In the genomic region with DNA sequence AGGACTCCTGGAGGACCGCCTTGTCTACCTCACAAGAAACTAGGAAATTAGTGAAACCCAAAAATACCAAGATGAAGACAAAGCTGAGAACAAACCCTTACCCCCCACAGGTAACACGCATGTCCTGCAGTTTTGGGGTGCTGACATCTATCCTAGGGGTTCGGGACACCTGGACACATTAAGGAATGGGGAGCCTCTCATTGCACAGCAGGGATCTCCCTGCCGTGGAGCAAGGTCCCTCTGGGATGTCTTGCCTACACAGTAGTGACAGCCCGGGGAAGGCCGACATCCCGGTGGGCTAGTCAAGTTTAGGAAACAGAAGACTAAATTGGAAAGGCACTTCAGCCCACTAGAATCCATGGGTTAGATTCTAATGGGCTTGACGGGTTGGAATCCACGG, we compare ENCODE assay signal across 29 cellular contexts. TPM values are rescaled to one million over a fixed set of nuclear protein-coding genes. Genes with fewer than 3 reads are reported as not detected.
"Had no signal": no experiment of that assay in that cellular context is flagged by ENCODE, and none has a peak within 500 bp of the region (broad histone marks: within the 10 kb centered on the region; RNA-seq: fewer than 3 reads in every experiment).

No MANE protein-coding gene starts in this region.

- H3K36me3 Mint-ChIP-seq: activated naive CD8-positive, alpha-beta T cell; WTC11 had no signal

- H3K4me3 ChIP-seq: cardiac muscle cell, esophagus squamous epithelium, gastroesophageal sphincter had no signal

- H3K36me3 ChIP-seq: cardiac muscle cell, gastroesophageal sphincter had no signal

- H3K27ac Mint-ChIP-seq: activated CD4-positive, alpha-beta memory T cell treated with anti-CD3 and anti-CD28 coated beads, Interleukin-2, amount 10 ng/mL, durations not matched to agents 7 days and 5 days; activated CD4-positive, alpha-beta T cell treated with anti-CD3 and anti-CD28 coated beads, Interleukin-2, amount 10 ng/mL, durations not matched to agents 7 days and 5 days; activated naive CD8-positive, alpha-beta T cell; activated T-cell treated with anti-CD3 and anti-CD28 coated beads, Interleukin-2, amount 50 U/mL, for 24 hours; activated T-cell treated with anti-CD3 and anti-CD28 coated beads, Interleukin-2, amount 50 U/mL, for 72 hours; WTC11 had no signal

- DNase-seq: activated CD4-positive, alpha-beta memory T cell treated with anti-CD3 and anti-CD28 coated beads, Interleukin-2, amount 10 ng/mL, durations not matched to agents 7 days and 5 days; activated CD4-positive, alpha-beta T cell treated with anti-CD3 and anti-CD28 coated beads for 1 hour; activated CD4-positive, alpha-beta T cell treated with anti-CD3 and anti-CD28 coated beads for 4 hours; activated CD4-positive, alpha-beta T cell treated with anti-CD3 and anti-CD28 coated beads, Interleukin-2, amount 10 ng/mL, durations not matched to agents 7 days and 5 days; activated CD4-positive, alpha-beta T cell treated with anti-CD3 and anti-CD28 coated beads, Interleukin-2, amount 50 U/mL, for 4 hours; activated CD8-positive, alpha-beta memory T cell treated with anti-CD3 and anti-CD28 coated beads, Interleukin-2, amount 50 U/mL, for 48 hours; activated gamma-delta T cell; activated naive CD4-positive, alpha-beta T cell; activated naive CD4-positive, alpha-beta T cell treated with anti-CD3 and anti-CD28 coated beads, Interleukin-2, amount 50 U/mL, for 16 hours; activated T-cell treated with anti-CD3 and anti-CD28 coated beads for 4 hours; activated T-cell treated with anti-CD3 and anti-CD28 coated beads, Interleukin-2, amount 50 U/mL, for 24 hours; activated T-cell treated with anti-CD3 and anti-CD28 coated beads, Interleukin-2, amount 50 U/mL, for 72 hours; amniotic stem cell; anterior cingulate cortex; cortex of kidney; dermis blood vessel endothelial cell; effector CD4-positive, alpha-beta T cell; esophagus squamous epithelium; foreskin melanocyte; T-helper 2 cell had no signal

- H3K27ac ChIP-seq: cardiac muscle cell, epithelial cell of prostate, esophagus squamous epithelium, gastroesophageal sphincter had no signal

- H3K4me3 Mint-ChIP-seq: activated CD4-positive, alpha-beta memory T cell treated with anti-CD3 and anti-CD28 coated beads, Interleukin-2, amount 10 ng/mL, durations not matched to agents 7 days and 5 days; activated CD4-positive, alpha-beta T cell treated with anti-CD3 and anti-CD28 coated beads, Interleukin-2, amount 10 ng/mL, durations not matched to agents 7 days and 5 days; activated naive CD8-positive, alpha-beta T cell; activated T-cell treated with anti-CD3 and anti-CD28 coated beads, Interleukin-2, amount 50 U/mL, for 24 hours; activated T-cell treated with anti-CD3 and anti-CD28 coated beads, Interleukin-2, amount 50 U/mL, for 72 hours; central memory CD8-positive, alpha-beta T cell; WTC11 had no signal

- H3K9me3 Mint-ChIP-seq: activated CD4-positive, alpha-beta memory T cell treated with anti-CD3 and anti-CD28 coated beads, Interleukin-2, amount 10 ng/mL, durations not matched to agents 7 days and 5 days; activated CD4-positive, alpha-beta T cell treated with anti-CD3 and anti-CD28 coated beads, Interleukin-2, amount 10 ng/mL, durations not matched to agents 7 days and 5 days; activated T-cell treated with anti-CD3 and anti-CD28 coated beads, Interleukin-2, amount 50 U/mL, for 24 hours; activated T-cell treated with anti-CD3 and anti-CD28 coated beads, Interleukin-2, amount 50 U/mL, for 72 hours; central memory CD8-positive, alpha-beta T cell; WTC11 had no signal

RNA-seq across cellular contexts. Expression of a gene that starts 44.5 kb away (rescaled TPM):
- total RNA-seq: cardiac muscle cell, endothelial cell of umbilical vein, fibroblast of lung, fibroblast of villous mesenchyme had no signal
